In genomic region chr5:60285910-60286309, GRCh38 we compare ENCODE assay signal across 27 cellular contexts.
"Had no signal": no experiment of that assay in that cellular context is flagged by ENCODE, and none has a peak within 500 bp of the region (broad histone marks: within the 10 kb centered on the region; RNA-seq: fewer than 3 reads in every experiment).

No MANE protein-coding gene starts in this region.

- H3K36me3 ChIP-seq: heart left ventricle, left lung, ovary, right lobe of liver, vagina had no signal

- H3K27me3 ChIP-seq: left lung, ovary, testis, vagina had no signal

- H3K27me3 Mint-ChIP-seq: activated CD8-positive, alpha-beta memory T cell treated with anti-CD3 and anti-CD28 coated beads, Interleukin-2, amount 10 ng/mL, durations not matched to agents 7 days and 5 days; activated naive CD8-positive, alpha-beta T cell; effector memory CD8-positive, alpha-beta T cell; progenitor cell of endocrine pancreas; type B pancreatic cell had no signal

- H3K4me1 ChIP-seq: heart left ventricle, right lobe of liver, testis, vagina had no signal

- H3K27ac Mint-ChIP-seq: activated B cell treated with CpG ODN at 0.5 μM for 24 hours; activated CD8-positive, alpha-beta memory T cell treated with anti-CD3 and anti-CD28 coated beads, Interleukin-2, amount 10 ng/mL, durations not matched to agents 7 days and 5 days; activated CD8-positive, alpha-beta T cell treated with anti-CD3 and anti-CD28 coated beads, Interleukin-2, amount 10 ng/mL, durations not matched to agents 7 days and 5 days; activated naive CD8-positive, alpha-beta T cell; activated T-cell treated with anti-CD3 and anti-CD28 coated beads, Interleukin-2, amount 50 U/mL, for 72 hours; brain; effector memory CD8-positive, alpha-beta T cell; immature natural killer cell; nephron; progenitor cell of endocrine pancreas; T-helper 2 cell treated with Interferon-gamma antibody and Interleukin-4, amounts not matched to agents 5 μg/mL and 100 μg/mL, for 36 hours; type B pancreatic cell had no signal

- H3K27ac ChIP-seq: heart left ventricle, left lung, ovary, right lobe of liver, testis, vagina had no signal

- H3K36me3 Mint-ChIP-seq: activated CD8-positive, alpha-beta memory T cell treated with anti-CD3 and anti-CD28 coated beads, Interleukin-2, amount 10 ng/mL, durations not matched to agents 7 days and 5 days; activated naive CD8-positive, alpha-beta T cell; brain; immature natural killer cell; type B pancreatic cell had no signal

- H3K4me3 ChIP-seq: coronary artery, heart left ventricle, left lung, lung, ovary, right lobe of liver, testis, vagina had no signal

- H3K9me3 Mint-ChIP-seq: activated B cell treated with CpG ODN at 0.5 μM for 24 hours; activated T-cell treated with anti-CD3 and anti-CD28 coated beads, Interleukin-2, amount 50 U/mL, for 72 hours; brain; effector memory CD8-positive, alpha-beta T cell; nephron; T-helper 2 cell treated with Interferon-gamma antibody and Interleukin-4, amounts not matched to agents 5 μg/mL and 100 μg/mL, for 36 hours; type B pancreatic cell had no signal

- H3K9me3 ChIP-seq: heart left ventricle, left lung, ovary, right lobe of liver, testis, vagina had no signal

- ATAC-seq: activated CD8-positive, alpha-beta memory T cell treated with anti-CD3 and anti-CD28 coated beads, Interleukin-2, amount 10 ng/mL, durations not matched to agents 7 days and 5 days; activated CD8-positive, alpha-beta T cell treated with anti-CD3 and anti-CD28 coated beads, Interleukin-2, amount 10 ng/mL, durations not matched to agents 7 days and 5 days; activated T-cell treated with anti-CD3 and anti-CD28 coated beads, Interleukin-2, amount 50 U/mL, for 72 hours; effector memory CD8-positive, alpha-beta T cell; heart left ventricle; right lobe of liver had no signal

- H3K4me3 Mint-ChIP-seq: activated B cell treated with CpG ODN at 0.5 μM for 24 hours; activated CD8-positive, alpha-beta memory T cell treated with anti-CD3 and anti-CD28 coated beads, Interleukin-2, amount 10 ng/mL, durations not matched to agents 7 days and 5 days; activated CD8-positive, alpha-beta T cell treated with anti-CD3 and anti-CD28 coated beads, Interleukin-2, amount 10 ng/mL, durations not matched to agents 7 days and 5 days; activated naive CD8-positive, alpha-beta T cell; activated T-cell treated with anti-CD3 and anti-CD28 coated beads, Interleukin-2, amount 50 U/mL, for 72 hours; brain; effector memory CD8-positive, alpha-beta T cell; immature natural killer cell; nephron; T-helper 2 cell treated with Interferon-gamma antibody and Interleukin-4, amounts not matched to agents 5 μg/mL and 100 μg/mL, for 36 hours; type B pancreatic cell had no signal

- DNase-seq: activated B cell treated with CpG ODN at 0.5 μM for 24 hours; activated CD8-positive, alpha-beta memory T cell treated with anti-CD3 and anti-CD28 coated beads, Interleukin-2, amount 10 ng/mL, durations not matched to agents 7 days and 5 days; activated CD8-positive, alpha-beta T cell treated with anti-CD3 and anti-CD28 coated beads, Interleukin-2, amount 10 ng/mL, durations not matched to agents 7 days and 5 days; activated naive CD4-positive, alpha-beta T cell treated with Interleukin-2 at 50 U/mL for 16 hours; activated T-cell treated with anti-CD3 and anti-CD28 coated beads, Interleukin-2, amount 50 U/mL, for 72 hours; anterior cingulate cortex; effector memory CD8-positive, alpha-beta T cell; heart left ventricle; hypothalamus; immature natural killer cell; kidney glomerular epithelial cell; left lung; ovary; right lobe of liver; stimulated activated CD4-positive, alpha-beta T cell treated with anti-CD3 and anti-CD28 coated beads, Interleukin-2, amount 100 ng/mL, for 48 hours; stimulated activated naive CD4-positive, alpha-beta T cell treated with Interleukin-2 at 50 U/mL for 16 hours; T-helper 1 cell; testis had no signal

- H3K4me1 Mint-ChIP-seq: activated B cell treated with CpG ODN at 0.5 μM for 24 hours; activated CD8-positive, alpha-beta memory T cell treated with anti-CD3 and anti-CD28 coated beads, Interleukin-2, amount 10 ng/mL, durations not matched to agents 7 days and 5 days; brain; immature natural killer cell; nephron had no signal
